In the genomic region with DNA sequence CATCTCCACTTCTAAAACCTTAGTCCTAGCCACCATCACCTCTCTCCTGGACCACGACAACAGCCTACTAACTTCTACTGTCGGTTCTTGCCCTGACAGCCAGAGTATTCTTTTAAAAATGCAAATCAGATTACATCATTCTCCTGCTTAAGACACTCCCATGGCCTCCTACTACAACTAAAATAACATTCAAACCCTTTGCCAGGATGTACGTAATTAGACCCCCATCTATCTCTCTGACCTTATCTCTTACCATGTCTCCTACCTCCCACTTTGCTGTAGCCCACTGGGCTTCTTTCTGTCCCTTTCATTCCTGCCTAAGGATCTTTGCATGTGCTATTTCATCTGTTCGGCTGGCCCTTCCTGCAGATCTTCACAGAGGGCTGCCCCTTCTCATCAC, we compare ENCODE assay signal across 20 cellular contexts. TPM values are rescaled to one million over a fixed set of nuclear protein-coding genes. Genes with fewer than 3 reads are reported as not detected.
"Had no signal": no experiment of that assay in that cellular context is flagged by ENCODE, and none has a peak within 500 bp of the region (broad histone marks: within the 10 kb centered on the region; RNA-seq: fewer than 3 reads in every experiment).

No MANE protein-coding gene starts in this region.

- DNase-seq: colonic mucosa; effector memory CD4-positive, alpha-beta T cell; foreskin keratinocyte; heart left ventricle; kidney; mucosa of descending colon; naive B cell; right cardiac atrium; small intestine; stimulated activated CD4-positive, alpha-beta T cell treated with anti-CD3 and anti-CD28 coated beads, Interleukin-15, amount 100 ng/mL, for 24 hours; stimulated activated CD4-positive, alpha-beta T cell treated with anti-CD3 and anti-CD28 coated beads, Interleukin-2, amount 100 ng/mL, for 48 hours; stimulated activated naive B cell treated with anti-CD40 and anti-IgM and Interleukin-4, amounts not matched to agents 10 μg/mL and 1 μg/mL and 100 μg/mL, for 72 hours; thyroid gland; trophoblast cell had no signal

- H3K79me2 ChIP-seq: hepatocyte had no signal

- H3K36me3 ChIP-seq: colonic mucosa, esophagus muscularis mucosa, gastroesophageal sphincter, heart left ventricle, prostate gland, thyroid gland had no signal

- H3K4me3 ChIP-seq: colonic mucosa, esophagus muscularis mucosa, gastroesophageal sphincter, heart left ventricle, hepatocyte, lung, mucosa of descending colon, prostate gland, thyroid gland had no signal

- H3K9me3 ChIP-seq: colonic mucosa, mucosa of descending colon, prostate gland, thyroid gland had no signal

- H3K4me2 ChIP-seq: hepatocyte had no signal

- FAIRE-seq: endothelial cell of umbilical vein, kidney, small intestine had no signal

- H3K27ac ChIP-seq: colonic mucosa, esophagus muscularis mucosa, foreskin keratinocyte, gastroesophageal sphincter, heart left ventricle, hepatocyte, prostate gland, thyroid gland had no signal

- H3K27me3 ChIP-seq: colonic mucosa, esophagus muscularis mucosa, gastroesophageal sphincter, heart left ventricle, hepatocyte, thyroid gland had no signal

- H3K4me1 ChIP-seq: colonic mucosa, foreskin keratinocyte, gastroesophageal sphincter, prostate gland, thyroid gland had no signal

RNA-seq across cellular contexts. Expression of a gene that starts 27.6 kb away (rescaled TPM):
- total RNA-seq: endothelial cell of umbilical vein had no signal
- polyA plus RNA-seq: endothelial cell of umbilical vein had no signal
